Comparison of ENCODE assay signal across 8 cellular contexts in the genomic region with DNA sequence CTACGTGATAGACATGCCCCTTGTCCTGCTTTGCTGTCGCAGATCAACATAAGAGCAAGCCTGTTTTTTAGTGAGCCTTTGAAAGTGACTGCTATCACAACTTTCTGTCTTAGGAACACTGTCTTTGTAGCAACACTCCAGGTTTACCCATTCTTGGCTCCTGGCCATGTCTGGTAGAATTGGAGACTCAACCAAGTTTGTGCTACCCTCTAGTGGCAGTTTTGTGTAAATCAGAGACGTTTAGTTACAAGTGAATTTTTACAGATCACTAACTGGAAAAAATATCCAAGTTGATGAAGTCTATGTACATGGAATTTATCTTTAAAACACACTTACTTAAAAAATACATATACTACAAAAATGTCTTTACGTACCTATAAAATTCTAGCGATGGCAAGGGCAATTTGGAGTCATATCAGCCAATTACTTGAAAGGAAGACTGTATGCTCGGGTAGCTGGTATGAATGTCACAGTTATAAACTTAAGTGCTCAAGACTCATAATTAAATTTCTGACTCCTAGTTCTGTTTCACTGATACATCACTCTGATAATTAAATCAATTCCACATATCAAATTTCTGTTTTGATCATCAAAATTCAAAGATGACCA.
DNase-seq lines count a peak whose midpoint lies in the region; ATAC-seq lines count a peak whose summit lies in the region.

No MANE protein-coding gene starts in this region.

- ATAC-seq in GM21529 (IDR thresholded peaks at IDR 0.05; ENCODE audit: unreplicated experiment) (peak; percentile 86), HG02840 (IDR thresholded peaks at IDR 0.05; ENCODE audit: low FRiP score, unreplicated experiment) (no peak)

- H3K4me3 Mint-ChIP-seq in activated naive CD4-positive, alpha-beta T cell treated with anti-CD3 and anti-CD28 coated beads for 36 hours: no peak overlapping the region

- CTCF ChIA-PET in activated naive CD4-positive, alpha-beta T cell treated with anti-CD3 and anti-CD28 coated beads for 36 hours (lab: Charles Lee): interaction anchor here (0.6 to 2.2 kb wide), 4 partner anchors 330 to 772 kb away, joined by 3 to 13 read pairs (median 4); no protein-coding TSS in a partner anchor

- no peak overlapping the region for H3K27ac Mint-ChIP-seq in activated naive CD4-positive, alpha-beta T cell treated with anti-CD3 and anti-CD28 coated beads for 36 hours

- intact Hi-C loops in activated naive CD4-positive, alpha-beta T cell treated with anti-CD3 and anti-CD28 coated beads for 36 hours (cut with micrococcal nuclease): loop anchor here (1.0 to 10.0 kb wide), 4 partner anchors 85 to 771 kb away; partner anchors contain the start of gene RAB32
- intact Hi-C loops in posterior cingulate gyrus (cut with DNase I): loop anchor here (1.0 to 2.0 kb wide), 2 partner anchors 157 to 771 kb away; partner anchors contain the start of gene RAB32

- H3K9me3 Mint-ChIP-seq in activated naive CD4-positive, alpha-beta T cell treated with anti-CD3 and anti-CD28 coated beads for 36 hours: peaks cover 2% of the 10 kb centered on the region

- no peaks in the 10 kb centered on the region for H3K27me3 Mint-ChIP-seq in activated naive CD4-positive, alpha-beta T cell treated with anti-CD3 and anti-CD28 coated beads for 36 hours (ENCODE audit: low read depth)

- H3K36me3 Mint-ChIP-seq in activated naive CD4-positive, alpha-beta T cell treated with anti-CD3 and anti-CD28 coated beads for 36 hours (ENCODE audit: low read depth): no peaks in the 10 kb centered on the region

- no peaks in the 10 kb centered on the region for H3K4me1 Mint-ChIP-seq in activated naive CD4-positive, alpha-beta T cell treated with anti-CD3 and anti-CD28 coated beads for 36 hours (ENCODE audit: low read depth)

- DNase-seq in GM04503 (ENCODE audit: low read depth): peak; percentile 34
- DNase-seq in HuH-7 (ENCODE audit: low spot score): peak; percentile 23
- peak; percentile 13 to 65 for DNase-seq in NOMO-1 (lab: John Stamatoyannopoulos, UW; ENCODE audit: unreplicated experiment in 2 of 2)
- DNase-seq in activated naive CD4-positive, alpha-beta T cell treated with anti-CD3 and anti-CD28 coated beads for 36 hours: peak; percentile 57
- peak; percentile 78 for DNase-seq in glomerular visceral epithelial cell (ENCODE audit: extremely low spot score)
- peak in 8 of 10 donors; percentile 16 to 84 (median 61) for DNase-seq in posterior cingulate gyrus

Comparison
In these comparisons a context has a peak if more than half of its experiments do, and no peak if none do; other contexts are left out.
1. DNase-seq: peak in every context shown above with its lines; median percentile 78 in glomerular visceral epithelial cell; 61 in posterior cingulate gyrus; 57 in activated naive CD4-positive, alpha-beta T cell treated with anti-CD3 and anti-CD28 coated beads for 36 hours; 39 in NOMO-1; 34 in GM04503; 23 in HuH-7.